Comparison of ENCODE assay signal across 8 cellular contexts in genomic region chr7:113289140-113289740, GRCh38.
A peak's percentile ranks its signal among the peaks of the same experiment; 100 is the strongest.
DNase-seq lines count a peak whose midpoint lies in the region; ATAC-seq and TF ChIP-seq lines count a peak whose summit lies in the region.

No MANE protein-coding gene starts in this region.

- DNase-seq in AG10803 (ENCODE audit: low read depth) (peak; percentile 62), RKO (ENCODE audit: low spot score) (peak; percentile 81), globus pallidus (ENCODE audit: low spot score) (peak; percentile 9)
- no peak for DNase-seq in activated CD4-positive, CD25-positive, alpha-beta regulatory T cell treated with anti-CD3 and anti-CD28 coated beads, Interleukin-2, amount 50 U/mL, for 72 hours

- TF ChIP-seq POLR2A in GM18505 (IDR thresholded peaks at IDR 0.05; ENCODE audit: borderline replicate concordance, extremely low read depth, insufficient read depth, insufficient read length), result no peak

- TF ChIP-seq CTCF in AG10803 (conservative IDR thresholded peaks at IDR 0.05; ENCODE audit: low read length), result peak; percentile 84

- no peak overlapping the region for H3K4me3 ChIP-seq in AG10803 (ENCODE audit: low read length)

- ATAC-seq in GM18505 (IDR thresholded peaks at IDR 0.05; ENCODE audit: unreplicated experiment), result peak; percentile 68
- ATAC-seq in HG03175 (IDR thresholded peaks at IDR 0.05; ENCODE audit: unreplicated experiment), result peak; percentile 48
- no peak for ATAC-seq in HG03460 (IDR thresholded peaks at IDR 0.05; ENCODE audit: unreplicated experiment)
- ATAC-seq in HG03045 (IDR thresholded peaks at IDR 0.05; ENCODE audit: unreplicated experiment), result no peak

Comparison
In these comparisons a context has a peak if more than half of its experiments do, and no peak if none do; other contexts are left out.
1. ATAC-seq: peak in GM18505 (single experiment) and HG03175 (single experiment); none in HG03460 (single experiment) and HG03045 (single experiment).